In genomic region chr20:45293041-45294002, GRCh38 we compare ENCODE assay signal across 8 cellular contexts. TPM values are rescaled to one million over a fixed set of nuclear protein-coding genes. Genes with fewer than 3 reads are reported as not detected.
DNase-seq lines count a peak whose midpoint lies in the region; ATAC-seq lines count a peak whose summit lies in the region.

No MANE protein-coding gene starts in this region.

- peak overlapping the region; percentile 16 for H3K9ac ChIP-seq in endocrine pancreas (ENCODE audit: control insufficient read depth, insufficient read depth, low read length)

- peaks cover 2% of the 10 kb centered on the region for H3K9me3 Mint-ChIP-seq in activated CD8-positive, alpha-beta memory T cell treated with anti-CD3 and anti-CD28 coated beads, Interleukin-2, amount 10 ng/mL, durations not matched to agents 7 days and 5 days (ENCODE audit: low read depth)

- H3K9me3 ChIP-seq in endocrine pancreas (ENCODE audit: control insufficient read depth, low read length): no peaks in the 10 kb centered on the region
- peaks cover 17% of the 10 kb centered on the region for H3K9me3 ChIP-seq in mesodermal cell (ENCODE audit: control insufficient read depth, low read length)

- no peak overlapping the region for H3K4me3 ChIP-seq in endocrine pancreas (ENCODE audit: control insufficient read depth, insufficient read depth, low read length)
- peak overlapping the region; percentile 41 for H3K4me3 ChIP-seq in mesodermal cell (ENCODE audit: extremely low read depth, insufficient read depth, low read length, poor library complexity, severe bottlenecking)

- H3K36me3 ChIP-seq in endocrine pancreas (ENCODE audit: control insufficient read depth, insufficient read depth, low read length): no peaks in the 10 kb centered on the region
- H3K36me3 ChIP-seq in mesodermal cell (ENCODE audit: control insufficient read depth, insufficient read depth, low read length): no peaks in the 10 kb centered on the region

- WGBS in mesodermal cell (ENCODE audit: insufficient coverage in 2 of 2), 2 experiments: 7 to 8% methylated on average over 73 of the region's 79 CpGs

- ATAC-seq in HG03045 (IDR thresholded peaks at IDR 0.05; ENCODE audit: unreplicated experiment) (peak; percentile 64), HG03565 (IDR thresholded peaks at IDR 0.05; ENCODE audit: unreplicated experiment) (no peak)
- peak; percentile 94 for ATAC-seq in activated CD8-positive, alpha-beta memory T cell treated with anti-CD3 and anti-CD28 coated beads, Interleukin-2, amount 10 ng/mL, durations not matched to agents 7 days and 5 days

- peak overlapping the region; percentile 94 for H3K27ac ChIP-seq in mesodermal cell (ENCODE audit: low read depth, low read length, severe bottlenecking)

- H3K36me3 Mint-ChIP-seq in activated CD8-positive, alpha-beta memory T cell treated with anti-CD3 and anti-CD28 coated beads, Interleukin-2, amount 10 ng/mL, durations not matched to agents 7 days and 5 days: peaks cover 2% of the 10 kb centered on the region

- peak overlapping the region; percentile 65 for H3K4me3 Mint-ChIP-seq in activated CD8-positive, alpha-beta memory T cell treated with anti-CD3 and anti-CD28 coated beads, Interleukin-2, amount 10 ng/mL, durations not matched to agents 7 days and 5 days

- DNase-seq in D341Med (ENCODE audit: low spot score) (peak; percentile 91), NCI-H69 (lab: John Stamatoyannopoulos, UW) (peak; percentile 85)
- DNase-seq in activated CD8-positive, alpha-beta memory T cell treated with anti-CD3 and anti-CD28 coated beads, Interleukin-2, amount 10 ng/mL, durations not matched to agents 7 days and 5 days: peak; percentile 88
- peak; percentile 70 for DNase-seq in stimulated activated CD8-positive, alpha-beta memory T cell treated with anti-CD3 and anti-CD28 coated beads, Interleukin-15, amount 100 ng/mL, for 1 hour (ENCODE audit: low read depth)

- H3K4me1 Mint-ChIP-seq in activated CD8-positive, alpha-beta memory T cell treated with anti-CD3 and anti-CD28 coated beads, Interleukin-2, amount 10 ng/mL, durations not matched to agents 7 days and 5 days: peaks cover 5% of the 10 kb centered on the region

- peaks cover 49% of the 10 kb centered on the region for H3K27me3 Mint-ChIP-seq in activated CD8-positive, alpha-beta memory T cell treated with anti-CD3 and anti-CD28 coated beads, Interleukin-2, amount 10 ng/mL, durations not matched to agents 7 days and 5 days

- no peaks in the 10 kb centered on the region for H3K4me1 ChIP-seq in endocrine pancreas (ENCODE audit: control insufficient read depth, insufficient read depth, low read length)
- H3K4me1 ChIP-seq in mesodermal cell (ENCODE audit: control insufficient read depth, insufficient read depth, low read length, poor library complexity, severe bottlenecking): peaks cover 4% of the 10 kb centered on the region

- CTCF ChIA-PET in activated CD8-positive, alpha-beta memory T cell treated with anti-CD3 and anti-CD28 coated beads, Interleukin-2, amount 10 ng/mL, durations not matched to agents 7 days and 5 days (lab: Charles Lee): interaction anchor here (0.6 to 6.1 kb wide), 73 partner anchors 9 to 1251 kb away, joined by 3 to 84 read pairs (median 4); partner anchors contain the start of genes DNTTIP1, KCNS1, MATN4 and PI3

- no peaks in the 10 kb centered on the region for H3K27me3 ChIP-seq in endocrine pancreas (ENCODE audit: control insufficient read depth, insufficient read depth, low read length)

- no peak overlapping the region for H3K27ac Mint-ChIP-seq in activated CD8-positive, alpha-beta memory T cell treated with anti-CD3 and anti-CD28 coated beads, Interleukin-2, amount 10 ng/mL, durations not matched to agents 7 days and 5 days

RNA-seq across cellular contexts. Expression of gene RBPJL, which starts 13.3 kb away (rescaled TPM):
- total RNA-seq in activated CD8-positive, alpha-beta memory T cell treated with anti-CD3 and anti-CD28 coated beads, Interleukin-2, amount 10 ng/mL, durations not matched to agents 7 days and 5 days: not detected
- polyA plus RNA-seq in mesodermal cell (2013, experiment 1 of 2): not detected
- polyA plus RNA-seq in mesodermal cell (2013, experiment 2 of 2): not detected

RNA-seq across cellular contexts. Expression of gene MATN4, which starts 14.8 kb away (rescaled TPM):
- total RNA-seq in activated CD8-positive, alpha-beta memory T cell treated with anti-CD3 and anti-CD28 coated beads, Interleukin-2, amount 10 ng/mL, durations not matched to agents 7 days and 5 days: 1 to 10 TPM in 1 of 2 experiments, under 1 TPM in 1; 0.64 to 2.2 TPM
- 0.59 TPM for polyA plus RNA-seq in mesodermal cell (2013, experiment 1 of 2)
- 0.20 TPM for polyA plus RNA-seq in mesodermal cell (2013, experiment 2 of 2)

RNA-seq across cellular contexts. Expression of gene SLPI, which starts 39.0 kb away (rescaled TPM):
- total RNA-seq in activated CD8-positive, alpha-beta memory T cell treated with anti-CD3 and anti-CD28 coated beads, Interleukin-2, amount 10 ng/mL, durations not matched to agents 7 days and 5 days: not detected
- polyA plus RNA-seq in mesodermal cell (2013, experiment 1 of 2): 0.77 TPM
- 0.61 TPM for polyA plus RNA-seq in mesodermal cell (2013, experiment 2 of 2)

RNA-seq across cellular contexts. Expression of gene SDC4, which starts 54.9 kb away (rescaled TPM):
- 10 to 100 TPM; 15.0 to 50.7 TPM for total RNA-seq in activated CD8-positive, alpha-beta memory T cell treated with anti-CD3 and anti-CD28 coated beads, Interleukin-2, amount 10 ng/mL, durations not matched to agents 7 days and 5 days
- polyA plus RNA-seq in mesodermal cell (2013, experiment 1 of 2): 119 TPM
- 125 TPM for polyA plus RNA-seq in mesodermal cell (2013, experiment 2 of 2)
